In genomic region chr20:21395666-21396044, GRCh38 we compare ENCODE assay signal across 11 cellular contexts. TPM values are rescaled to one million over a fixed set of nuclear protein-coding genes. Genes with fewer than 3 reads are reported as not detected.
DNase-seq lines count a peak whose midpoint lies in the region; ATAC-seq and TF ChIP-seq lines count a peak whose summit lies in the region.
"Had no signal": no experiment of that assay in that cellular context is flagged by ENCODE, and none has a peak within 500 bp of the region (broad histone marks: within the 10 kb centered on the region; RNA-seq: fewer than 3 reads in every experiment).

No MANE protein-coding gene starts in this region.

- H3K4me1 Mint-ChIP-seq in H9 = peaks cover 14 to 23% of the 10 kb centered on the region in 2 experiments

- peaks cover 0 to 4% of the 10 kb centered on the region in 2 experiments; a peak in 2 of 5 replicates for H3K9me3 Mint-ChIP-seq in H9

- ATAC-seq in HG03378 (IDR thresholded peaks at IDR 0.05; ENCODE audit: unreplicated experiment) (no peak), HG03565 (IDR thresholded peaks at IDR 0.05; ENCODE audit: unreplicated experiment) (no peak)

- H3K27me3 ChIP-seq in H9 (ENCODE audit: insufficient read depth, low read length) = peaks cover 53% of the 10 kb centered on the region
- H3K27me3 ChIP-seq in tibial artery = peaks cover 0 to 91% of the 10 kb centered on the region in 2 donors
- peaks cover 2% of the 10 kb centered on the region for H3K27me3 ChIP-seq in WERI-Rb-1 (ENCODE audit: insufficient read depth, low read depth, severe bottlenecking)

- H3K4me3 ChIP-seq in coronary artery = peak overlapping the region; percentile 57
- H3K4me3 ChIP-seq in tibial artery = peak overlapping the region in 1 of 2 donors; percentile 16
- H3K4me3 ChIP-seq in WERI-Rb-1 (ENCODE audit: low read depth, low read length) = no peak overlapping the region

- H3K27ac ChIP-seq in H9 (ENCODE audit: insufficient read length, low read depth, low read length) = no peak overlapping the region
- no peak overlapping the region for H3K27ac ChIP-seq in coronary artery
- H3K27ac ChIP-seq in tibial artery = no peak overlapping the region
- H3K27ac ChIP-seq in WERI-Rb-1 = no peak overlapping the region
- H3K27ac ChIP-seq: VCaP had no signal

- no peaks in the 10 kb centered on the region for H3K23me2 ChIP-seq in H9 (ENCODE audit: insufficient read length, low read depth, low read length, poor library complexity, severe bottlenecking)

- intact Hi-C loops in tibial artery (cut with DNase I; ENCODE audit: low total_unique reads) = no loop called here

- H4K91ac ChIP-seq in H9 (ENCODE audit: insufficient read length, low read depth, low read length) = no peak overlapping the region

- peak overlapping the region; percentile 33 to 76 for H3K4me3 Mint-ChIP-seq in H9

- no peak overlapping the region for H4K8ac ChIP-seq in H9 (replicated peaks; ENCODE audit: insufficient read length, low read depth, low read length)

- no peak overlapping the region for H3T11ph ChIP-seq in H9 (ENCODE audit: low read length)

- H3K14ac ChIP-seq in H9 (ENCODE audit: insufficient read depth, low read length) = no peak overlapping the region; the same call in 1 of the 2 replicates

- no peak overlapping the region for H2BK5ac ChIP-seq in H9 (ENCODE audit: insufficient read length, low read length)

- H3K36me3 ChIP-seq in tibial artery (peaks cover 0 to 4% (median 2%) of the 10 kb centered on the region in 3 donors), WERI-Rb-1 (no peaks in the 10 kb centered on the region)

- H2BK15ac ChIP-seq in H9 (ENCODE audit: low read depth, low read length) = no peak overlapping the region; the same call in 1 of the 2 replicates

- peak; percentile 55 for DNase-seq in H9
- DNase-seq in activated CD4-positive, alpha-beta T cell treated with anti-CD3 and anti-CD28 coated beads for 4 hours = peak; percentile 40 to 46
- DNase-seq in coronary artery (ENCODE audit: low spot score) = no peak
- DNase-seq in stimulated activated CD4-positive, alpha-beta T cell treated with anti-CD3 and anti-CD28 coated beads, Interleukin-1b, Interleukin-23, amount 100 ng/mL, for 48 hours = peak; percentile 43
- DNase-seq in tibial artery = no peak
- no peak for DNase-seq in WERI-Rb-1

- WGBS in H9 (ENCODE audit: extremely low coverage, insufficient read length, low lambda C conversion rate) = no CpG with 5 or more reads among the region's 34 CpGs

- H3K4ac ChIP-seq in H9 (ENCODE audit: low read depth, low read length) = no peak overlapping the region

- peaks cover 91% of the 10 kb centered on the region for H3K27me3 Mint-ChIP-seq in H9 (ENCODE audit: low read depth)

- no peak overlapping the region for H2BK120ac ChIP-seq in H9 (ENCODE audit: low read depth, low read length, poor library complexity, severe bottlenecking)

- no peak overlapping the region for H3K56ac ChIP-seq in H9 (ENCODE audit: insufficient read length, low read depth, low read length)

- peak overlapping the region; percentile 56 for H3K4me2 ChIP-seq in H9 (ENCODE audit: insufficient read depth, insufficient read length, low read length)

- H3K36me3 Mint-ChIP-seq in H9 (ENCODE audit: insufficient read depth in 1 of 3, low read depth in 3 of 3) = no peaks in the 10 kb centered on the region; a peak in 2 of 7 replicates

- H3K27ac Mint-ChIP-seq in H9 = no peak overlapping the region

- H4K5ac ChIP-seq in H9 (ENCODE audit: insufficient read length, low read depth, low read length) = no peak overlapping the region

- no peak overlapping the region for H3K9ac ChIP-seq in H9 (ENCODE audit: extremely low read depth, insufficient read length, low read length)

- no peaks in the 10 kb centered on the region for H3K79me1 ChIP-seq in H9 (ENCODE audit: insufficient read depth, low read depth, low read length, poor library complexity, severe bottlenecking)

- no peak overlapping the region for H2AFZ ChIP-seq in H9 (ENCODE audit: low read length)

- H2BK12ac ChIP-seq in H9 (ENCODE audit: insufficient read length, low read depth, low read length) = no peak overlapping the region

- H4K20me1 ChIP-seq in H9 (ENCODE audit: control insufficient read depth, insufficient read depth, insufficient read length) = no peaks in the 10 kb centered on the region

- no peak overlapping the region for H3K23ac ChIP-seq in H9 (ENCODE audit: insufficient read length, low read depth, low read length)

- TF ChIP-seq CTCF in H9 (conservative IDR thresholded peaks at IDR 0.05) (no peak), coronary artery (IDR thresholded peaks at IDR 0.05) (no peak), tibial artery (IDR thresholded peaks at IDR 0.05) (no peak), WERI-Rb-1 (IDR thresholded peaks at IDR 0.05; ENCODE audit: low read depth, low read length) (no peak)

- H2AK5ac ChIP-seq in H9 (ENCODE audit: insufficient read length, low read length) = no peak overlapping the region

- H3K9me3 ChIP-seq in H9 (ENCODE audit: control insufficient read depth, low read depth, low read length) (no peaks in the 10 kb centered on the region), tibial artery (no peaks in the 10 kb centered on the region), WERI-Rb-1 (ENCODE audit: severe bottlenecking) (no peaks in the 10 kb centered on the region)

- no peak overlapping the region for H2BK20ac ChIP-seq in H9 (ENCODE audit: low read depth, low read length, poor library complexity, severe bottlenecking)

- H3K4me1 ChIP-seq in H9 (ENCODE audit: insufficient read depth, low read length) = peaks cover 2% of the 10 kb centered on the region; the same call in 1 of the 2 replicates
- H3K4me1 ChIP-seq in tibial artery = peaks cover 0 to 21% (median 17%) of the 10 kb centered on the region in 4 donors

- H3K18ac ChIP-seq in H9 (ENCODE audit: insufficient read length, low read depth, low read length) = no peak overlapping the region

- H3K79me2 ChIP-seq in H9 (ENCODE audit: insufficient read depth, low read length) = no peaks in the 10 kb centered on the region

RNA-seq across cellular contexts. Expression of gene NKX2-4, which starts 1.7 kb away (rescaled TPM):
- 0.13 and 0.15 TPM in 2 replicates for total RNA-seq in H9 (2021)
- total RNA-seq: H7, myocyte had no signal

Comparison
In these comparisons a context has a peak if more than half of its experiments do, and no peak if none do; other contexts are left out.
1. DNase-seq: peak in H9 (single experiment), activated CD4-positive, alpha-beta T cell treated with anti-CD3 and anti-CD28 coated beads for 4 hours (2 of 2) and stimulated activated CD4-positive, alpha-beta T cell treated with anti-CD3 and anti-CD28 coated beads, Interleukin-1b, Interleukin-23, amount 100 ng/mL, for 48 hours (single experiment); none in coronary artery (single experiment), tibial artery (0 of 2) and WERI-Rb-1 (single experiment).